1 cellular context compared by ENCODE assay signal in genomic region chr18:65610939-65611338, GRCh38.
TF ChIP-seq lines count a peak whose summit lies in the region.

No MANE protein-coding gene starts in this region.

TF ChIP-seq in H1, 55 proteins besides CTCF, POLR2A, EP300 and RAD21 (continued from another document):
- TF ChIP-seq CHD7 (IDR thresholded peaks at IDR 0.05; ENCODE audit: insufficient replicate concordance, low read length), result peak; percentile 94
- TF ChIP-seq SP1 (IDR thresholded peaks at IDR 0.05; ENCODE audit: low read depth, low read length), result 0 out of 2 replicates have a peak, but pooled peaks have one; percentile 17
- no peak for TF ChIP-seq RXRA (IDR thresholded peaks at IDR 0.05; ENCODE audit: insufficient read depth, low read depth, low read length)
- TF ChIP-seq KDM1A (IDR thresholded peaks at IDR 0.05; ENCODE audit: borderline replicate concordance, low read length), result no peak
- TF ChIP-seq SAP30 (IDR thresholded peaks at IDR 0.05; ENCODE audit: insufficient read depth, insufficient replicate concordance, low read length), result no peak
- TF ChIP-seq HDAC6 (IDR thresholded peaks at IDR 0.05; ENCODE audit: low read depth, low read length), result no peak
